ENCODE assay signal across 20 cellular contexts in the genomic region with DNA sequence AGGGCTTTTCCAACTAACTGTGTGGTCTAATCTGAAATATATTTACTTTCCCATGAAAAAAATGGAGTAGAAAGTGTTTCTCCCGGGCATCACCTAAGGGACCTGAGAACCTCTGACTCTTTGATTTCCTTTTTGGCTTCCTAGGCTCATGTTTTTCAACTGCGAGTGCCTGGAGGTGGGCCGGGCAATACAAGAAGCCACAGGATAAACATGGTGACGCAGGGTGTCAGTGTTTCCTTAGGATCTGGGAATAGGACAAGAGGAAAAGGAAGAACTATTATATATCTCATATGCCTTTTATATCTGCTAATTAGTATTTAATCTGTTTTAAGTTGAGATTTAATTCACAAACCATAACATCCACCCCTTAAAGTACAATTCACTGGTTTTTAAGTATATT. TPM values are rescaled to one million over a fixed set of nuclear protein-coding genes. Genes with fewer than 3 reads are reported as not detected.
DNase-seq lines count a peak whose midpoint lies in the region; ATAC-seq and TF ChIP-seq lines count a peak whose summit lies in the region.
"Had no signal": no experiment of that assay in that cellular context is flagged by ENCODE, and none has a peak within 500 bp of the region (broad histone marks: within the 10 kb centered on the region; RNA-seq: fewer than 3 reads in every experiment).

No MANE protein-coding gene starts in this region.

- H3K27me3 ChIP-seq in heart right ventricle (peaks cover 0 to 13% (median 0%) of the 10 kb centered on the region in 7 donors), right cardiac atrium (ENCODE audit: control insufficient read depth, insufficient read depth) (no peaks in the 10 kb centered on the region), trophoblast cell (ENCODE audit: insufficient read depth, low read length) (no peaks in the 10 kb centered on the region)
- H3K27me3 ChIP-seq: BE2C had no signal

- no peak overlapping the region for H2AFZ ChIP-seq in trophoblast cell (ENCODE audit: insufficient read depth, low read length, poor library complexity)

- no peak overlapping the region for H2BK120ac ChIP-seq in trophoblast cell (ENCODE audit: insufficient read depth, low read length, poor library complexity)

- H3K4me3 ChIP-seq in heart right ventricle = no peak overlapping the region
- H3K4me3 ChIP-seq in right cardiac atrium (ENCODE audit: low read length) = no peak overlapping the region
- no peak overlapping the region for H3K4me3 ChIP-seq in trophoblast cell (ENCODE audit: low read depth, low read length)

- H3K36me3 ChIP-seq in heart right ventricle = no peaks in the 10 kb centered on the region
- H3K36me3 ChIP-seq in trophoblast cell (ENCODE audit: control insufficient read depth in 1 of 2, insufficient read depth in 2 of 2, low read length in 2 of 2) = no peaks in the 10 kb centered on the region
- H3K36me3 ChIP-seq: BE2C had no signal

- H2AK5ac ChIP-seq in trophoblast cell (ENCODE audit: low read length) = no peak overlapping the region

- H4K8ac ChIP-seq in trophoblast cell (ENCODE audit: low read depth, low read length) = no peak overlapping the region

- TF ChIP-seq CTCF in heart right ventricle (IDR thresholded peaks at IDR 0.05) = peak in 6 of 9 donors; percentile 13 to 51 (median 25)

- H3K9ac ChIP-seq in trophoblast cell (ENCODE audit: low read length) = no peak overlapping the region

- no peak overlapping the region for H3K18ac ChIP-seq in trophoblast cell (ENCODE audit: low read length)

- H3K4me1 ChIP-seq in heart right ventricle (peaks cover 0 to 9% (median 0%) of the 10 kb centered on the region in 9 donors), right cardiac atrium (ENCODE audit: control insufficient read depth, insufficient read depth, low read length) (peaks cover 1% of the 10 kb centered on the region), trophoblast cell (ENCODE audit: control insufficient read depth in 1 of 2, insufficient read depth in 2 of 2, low read length in 2 of 2) (no peaks in the 10 kb centered on the region)
- H3K4me1 ChIP-seq: BE2C had no signal

- H3K4me2 ChIP-seq in trophoblast cell (ENCODE audit: low read length) = no peak overlapping the region

- 50 to 57% methylated on average over 4 of the region's 4 CpGs for WGBS in heart right ventricle, 2 donors
- 60% methylated on average over 4 of the region's 4 CpGs for WGBS in right cardiac atrium
- WGBS in trophoblast cell (ENCODE audit: extremely low coverage, insufficient coverage, insufficient read length) = no CpG with 5 or more reads among the region's 4 CpGs

- intact Hi-C loops in heart right ventricle (cut with DNase I) = loop anchor here in 3 of 10 donors (5.0 kb wide), 2 partner anchors 96 to 116 kb away; no protein-coding TSS in a partner anchor
- intact Hi-C loops in right cardiac atrium (cut with DNase I) = no loop called here

- H3K79me1 ChIP-seq in trophoblast cell (ENCODE audit: low read length) = no peaks in the 10 kb centered on the region

- H3K9me3 ChIP-seq in heart right ventricle = peaks cover 0 to 7% (median 0%) of the 10 kb centered on the region in 11 donors
- no peaks in the 10 kb centered on the region for H3K9me3 ChIP-seq in right cardiac atrium (ENCODE audit: control insufficient read depth, low read length)
- H3K9me3 ChIP-seq in trophoblast cell (ENCODE audit: insufficient read depth, low read depth, low read length) = no peaks in the 10 kb centered on the region
- H3K9me3 ChIP-seq: BE2C had no signal

- H3K14ac ChIP-seq in trophoblast cell (ENCODE audit: low read length) = no peak overlapping the region

- no peak overlapping the region for H4K12ac ChIP-seq in trophoblast cell (ENCODE audit: low read depth, low read length)

- peak overlapping the region in 3 of 10 donors; percentile 7 to 28 (median 23) for H3K27ac ChIP-seq in heart right ventricle
- no peak overlapping the region for H3K27ac ChIP-seq in right cardiac atrium (ENCODE audit: low read length)
- no peak overlapping the region for H3K27ac ChIP-seq in trophoblast cell (ENCODE audit: low read depth, low read length)

- H2BK12ac ChIP-seq in trophoblast cell (ENCODE audit: low read length) = peak overlapping the region; percentile 71

- no peak overlapping the region for H4K91ac ChIP-seq in trophoblast cell (ENCODE audit: low read depth, low read length)

- DNase-seq in heart right ventricle = peak in 1 of 2 donors; percentile 15
- no peak for DNase-seq in right cardiac atrium
- peak; percentile 6 for DNase-seq in NCI-H69 (lab: John Stamatoyannopoulos, UW)
- DNase-seq in dermis blood vessel endothelial cell = peak; percentile 60
- DNase-seq in trophoblast cell = no peak
- DNase-seq in stimulated activated CD4-positive, alpha-beta T cell treated with anti-CD3 and anti-CD28 coated beads, Interleukin-2, amount 100 ng/mL, for 24 hours = no peak
- DNase-seq in RPMI8226 = no peak
- DNase-seq in central memory CD4-positive, alpha-beta T cell = no peak
- DNase-seq: ACHN; BE2C; C1 segment of cervical spinal cord; CD4-positive, CD25-positive, alpha-beta regulatory T cell; CD8-positive, alpha-beta memory T cell; COR-L47; DMS 273 treated with DMSO at 0.1 percent for 48 hours; DMS53; DND-41; H9 had no signal

- no peak overlapping the region for H3K4ac ChIP-seq in trophoblast cell (ENCODE audit: low read depth, low read length)

- ATAC-seq in heart right ventricle = peak in 5 of 8 donors; percentile 47 to 84 (median 72)
- ATAC-seq in right cardiac atrium = no peak

- H2BK5ac ChIP-seq in trophoblast cell (ENCODE audit: low read depth, low read length, poor library complexity) = no peak overlapping the region

- no peak overlapping the region for H3K23ac ChIP-seq in trophoblast cell (ENCODE audit: low read length)

- no peaks in the 10 kb centered on the region for H3K79me2 ChIP-seq in trophoblast cell (ENCODE audit: control insufficient read depth, insufficient read depth, low read length, poor library complexity)

RNA-seq across cellular contexts. Expression of a gene that starts 11.4 kb away (rescaled TPM):
- not detected for total RNA-seq in heart right ventricle
- not detected for polyA plus RNA-seq in heart right ventricle
- not detected for total RNA-seq in right cardiac atrium
- polyA plus RNA-seq in right cardiac atrium = not detected
- total RNA-seq in dermis blood vessel endothelial cell = not detected in 2 replicates
- 0.05 TPM in 1 of 2 replicates, not detected in the other for polyA plus RNA-seq in trophoblast cell (2013)
- total RNA-seq: CD4-positive, CD25-positive, alpha-beta regulatory T cell; CD8-positive, alpha-beta memory T cell; H1; H9; HT-29 had no signal
- polyA plus RNA-seq: CD4-positive, CD25-positive, alpha-beta regulatory T cell; CD8-positive, alpha-beta memory T cell; H1 had no signal

Comparison
In these comparisons a context has a peak if more than half of its experiments do, and no peak if none do; other contexts are left out.
1. ATAC-seq: peak in heart right ventricle (5 of 8); none in right cardiac atrium (0 of 2).
2. DNase-seq: peak in NCI-H69 (single experiment) and dermis blood vessel endothelial cell (single experiment); none in right cardiac atrium (0 of 3), trophoblast cell (0 of 2), stimulated activated CD4-positive, alpha-beta T cell treated with anti-CD3 and anti-CD28 coated beads, Interleukin-2, amount 100 ng/mL, for 24 hours (0 of 2), RPMI8226 (single experiment) and central memory CD4-positive, alpha-beta T cell (single experiment).